12 cellular contexts compared by ENCODE assay signal in the genomic region with DNA sequence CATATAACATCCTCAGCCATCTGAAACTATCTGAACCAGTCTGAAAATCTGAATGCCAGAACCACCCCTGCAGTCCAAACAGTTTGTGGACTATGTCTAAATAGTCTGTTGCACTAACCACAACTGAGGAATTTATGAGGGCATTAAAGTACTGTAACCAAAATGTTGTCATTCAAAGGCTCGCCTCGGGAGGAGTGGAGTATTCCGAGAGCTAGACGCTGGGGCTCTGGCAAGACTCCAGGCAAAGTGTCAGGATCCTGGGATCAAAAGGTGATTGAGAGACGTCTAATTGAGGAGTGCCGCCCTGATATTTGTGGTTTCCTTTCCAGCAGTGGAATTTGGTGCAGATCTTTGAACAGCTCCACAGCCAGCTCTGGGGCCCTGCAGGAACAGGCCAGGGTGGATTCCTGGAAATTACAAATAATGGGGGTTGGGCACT.
DNase-seq lines count a peak whose midpoint lies in the region; ATAC-seq, FAIRE-seq and TF ChIP-seq lines count a peak whose summit lies in the region.
"Had no signal": no experiment of that assay in that cellular context is flagged by ENCODE, and none has a peak within 500 bp of the region (broad histone marks: within the 10 kb centered on the region; RNA-seq: fewer than 3 reads in every experiment).

No MANE protein-coding gene starts in this region.

- H3K4ac ChIP-seq in H1 (replicated peaks; ENCODE audit: insufficient read length, low read depth, low read length): no peak overlapping the region

- H3K36me3 ChIP-seq in ACC112 (ENCODE audit: insufficient read depth, low read length): no peaks in the 10 kb centered on the region
- no peaks in the 10 kb centered on the region for H3K36me3 ChIP-seq in H1 (ENCODE audit: control insufficient read depth in 2 of 4, insufficient read depth in 4 of 4, low read length in 3 of 4)
- no peaks in the 10 kb centered on the region for H3K36me3 ChIP-seq in muscle layer of colon (ENCODE audit: insufficient read depth, low read length)

- H3K4me3 ChIP-seq in ACC112 (ENCODE audit: low read depth, low read length) (no peak overlapping the region), H1 (ENCODE audit: extremely low read depth in 1 of 4, insufficient read depth in 2 of 4, low read depth in 3 of 4, low read length in 4 of 4) (no peak overlapping the region), muscle layer of colon (ENCODE audit: low read depth in 1 of 2, low read length in 2 of 2) (peak overlapping the region in 1 of 2 donors; percentile 36)

- H3K56ac ChIP-seq in H1 (replicated peaks; ENCODE audit: insufficient read length, low read depth, low read length): no peak overlapping the region

- H3K4me1 ChIP-seq in ACC112 (ENCODE audit: control insufficient read depth, insufficient read depth, low read length, unreplicated experiment) (peaks cover 10% of the 10 kb centered on the region), H1 (replicated peaks in 1 of 4; ENCODE audit: control insufficient read depth in 3 of 4, insufficient read depth in 4 of 4, low read length in 3 of 4) (no peaks in the 10 kb centered on the region; a peak in 1 of 7 replicates), muscle layer of colon (ENCODE audit: insufficient read depth, low read length) (peaks cover 29% of the 10 kb centered on the region)

- H2AFZ ChIP-seq in ACC112 (ENCODE audit: low read length, unreplicated experiment): peak overlapping the region; percentile 3
- peak overlapping the region; percentile 88; the same call in 1 of the 2 replicates for H2AFZ ChIP-seq in H1 (ENCODE audit: low read length)

- no peak for TF ChIP-seq EP300 in H1 (IDR thresholded peaks at IDR 0.05; ENCODE audit: borderline replicate concordance in 1 of 2, low read depth in 2 of 2, low read length in 2 of 2)

- H4K8ac ChIP-seq in H1 (ENCODE audit: extremely low read depth, insufficient read depth, low read length): no peak overlapping the region; the same call in 1 of the 2 replicates

- H3K79me1 ChIP-seq in H1 (ENCODE audit: low read depth, low read length): no peaks in the 10 kb centered on the region

- H3K27me3 ChIP-seq in ACC112 (ENCODE audit: insufficient read depth, low read length): no peaks in the 10 kb centered on the region
- no peaks in the 10 kb centered on the region for H3K27me3 ChIP-seq in H1 (replicated peaks in 1 of 4; ENCODE audit: control insufficient read depth in 3 of 4, extremely low read depth in 1 of 4, insufficient read depth in 3 of 4, low read length in 3 of 4)
- no peaks in the 10 kb centered on the region for H3K27me3 ChIP-seq in muscle layer of colon (ENCODE audit: control insufficient read depth in 1 of 2, insufficient read depth in 2 of 2, low read length in 2 of 2)

- CTCF ChIA-PET in H1 (lab: Charles Lee; ENCODE audit: partially characterized antibody): interaction anchor here (0.8 to 1.0 kb wide), 2 partner anchors 23 to 140 kb away, joined by 3 to 8 read pairs; no protein-coding TSS in a partner anchor

- no peak for FAIRE-seq in H1 (lab: Jason Lieb, UNC)

- H2BK120ac ChIP-seq in H1 (replicated peaks; ENCODE audit: low read depth, low read length): no peak overlapping the region

- H3K79me2 ChIP-seq in ACC112 (ENCODE audit: control insufficient read depth, insufficient read depth, low read length, unreplicated experiment): no peaks in the 10 kb centered on the region
- H3K79me2 ChIP-seq in H1 (ENCODE audit: control insufficient read depth in 1 of 2, insufficient read depth in 2 of 2, low read length in 2 of 2): no peaks in the 10 kb centered on the region

- no peak overlapping the region for H3K18ac ChIP-seq in H1 (ENCODE audit: extremely low read depth, low read length)

- H2BK15ac ChIP-seq in H1 (ENCODE audit: low read length): no peak overlapping the region

- DNase-seq in HS-27A (ENCODE audit: low read depth) (peak; percentile 19), H1 (ENCODE audit: low read depth in 1 of 2, low spot score in 2 of 2) (no peak), DMS114 treated with DMSO at 0.1 percent for 48 hours (lab: John Stamatoyannopoulos, UW; ENCODE audit: unreplicated experiment) (no peak), HuH-7.5 (ENCODE audit: low spot score) (no peak), NCI-H128 (lab: John Stamatoyannopoulos, UW; ENCODE audit: unreplicated experiment) (no peak)
- DNase-seq: activated CD4-positive, alpha-beta T cell treated with anti-CD3 and anti-CD28 coated beads, Interleukin-2, amount 10 ng/mL, durations not matched to agents 24 days and 14 days; foreskin melanocyte; NCI-H187 treated with DMSO at 0.1 percent for 48 hours had no signal

- no peak overlapping the region for H2BK20ac ChIP-seq in H1 (ENCODE audit: low read length)

- H4K20me1 ChIP-seq in H1 (replicated peaks in 1 of 2; ENCODE audit: control insufficient read depth in 1 of 2, insufficient read depth in 2 of 2, low read length in 2 of 2): no peaks in the 10 kb centered on the region

- no peak overlapping the region for H2BK12ac ChIP-seq in H1 (ENCODE audit: low read depth, low read length)

- H3K9ac ChIP-seq in H1 (replicated peaks in 1 of 4; ENCODE audit: extremely low read depth in 1 of 4, low read depth in 3 of 4, low read length in 3 of 4): no peak overlapping the region
- H3K9ac ChIP-seq in muscle layer of colon (ENCODE audit: low read length): no peak overlapping the region

- H3K23me2 ChIP-seq in H1 (ENCODE audit: low read depth, low read length): no peaks in the 10 kb centered on the region

- POLR2A ChIA-PET in H1 (lab: Charles Lee; ENCODE audit: partially characterized antibody): no interaction called here

- H3K9me3 ChIP-seq in H1 (ENCODE audit: insufficient read depth in 2 of 2, low read depth in 1 of 2, low read length in 1 of 2) (no peaks in the 10 kb centered on the region), muscle layer of colon (ENCODE audit: low read length) (no peaks in the 10 kb centered on the region)

- no peak overlapping the region for H4K5ac ChIP-seq in H1 (ENCODE audit: insufficient read length, low read depth, low read length)

- no peak for TF ChIP-seq RAD21 in H1 (IDR thresholded peaks at IDR 0.05 in 1 of 2, conservative IDR thresholded peaks at IDR 0.05 in 1 of 2; ENCODE audit: low read depth in 2 of 2, low read length in 2 of 2)

- H3K4me2 ChIP-seq in H1 (ENCODE audit: insufficient read depth in 1 of 2, low read depth in 2 of 2, low read length in 2 of 2): no peak overlapping the region

- no peak overlapping the region for H3K23ac ChIP-seq in H1 (ENCODE audit: insufficient read length)

- 85% methylated on average over 6 of the region's 6 CpGs; no CpG with 5 or more reads in 1 of the 2 experiments for WGBS in H1 (ENCODE audit: extremely low coverage in 1 of 2, insufficient coverage in 1 of 2, insufficient read length in 1 of 2, insufficient replicate concordance in 2 of 2, low coverage in 1 of 2, low lambda C conversion rate in 2 of 2, missing lambda C conversion rate in 1 of 2), 2 experiments

- ATAC-seq in HG03135 (IDR thresholded peaks at IDR 0.05; ENCODE audit: unreplicated experiment): no peak
- ATAC-seq: natural killer cell treated with Interleukin-12 subunit alpha and Interleukin-12 subunit beta and Interleukin-15 and Interleukin-18, amount 100 ng/mL, for 72 hours had no signal

- H3K27ac ChIP-seq in ACC112 (ENCODE audit: low read depth, low read length) (no peak overlapping the region), H1 (ENCODE audit: low read depth, low read length) (no peak overlapping the region), muscle layer of colon (ENCODE audit: low read depth, low read length) (peak overlapping the region; percentile 46)

- TF ChIP-seq POLR2A in H1 (IDR thresholded peaks at IDR 0.05; ENCODE audit: control extremely low read depth in 1 of 2, low read depth in 2 of 2, low read length in 2 of 2): no peak

- no peak overlapping the region for H2AK5ac ChIP-seq in H1 (ENCODE audit: low read depth, low read length)

- TF ChIP-seq CTCF in H1 (IDR thresholded peaks at IDR 0.05; ENCODE audit: control extremely low read depth in 1 of 3, insufficient read depth in 1 of 3, low read depth in 1 of 3, low read length in 3 of 3): no peak

- no peak overlapping the region for H2BK5ac ChIP-seq in H1 (ENCODE audit: low read depth, low read length)

- H4K91ac ChIP-seq in H1 (replicated peaks; ENCODE audit: insufficient read length, low read length): no peak overlapping the region

- no peak overlapping the region for H3K14ac ChIP-seq in H1 (ENCODE audit: insufficient read length)

TF ChIP-seq in H1, 55 proteins besides CTCF, POLR2A, EP300 and RAD21:
- TF ChIP-seq, protein P1, sequence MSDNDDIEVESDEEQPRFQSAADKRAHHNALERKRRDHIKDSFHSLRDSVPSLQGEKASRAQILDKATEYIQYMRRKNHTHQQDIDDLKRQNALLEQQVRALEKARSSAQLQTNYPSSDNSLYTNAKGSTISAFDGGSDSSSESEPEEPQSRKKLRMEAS (IDR thresholded peaks at IDR 0.05): no peak
- TF ChIP-seq RFX5 (IDR thresholded peaks at IDR 0.05; ENCODE audit: borderline replicate concordance, low read depth, low read length) (no peak), ZNF274 (IDR thresholded peaks at IDR 0.05; ENCODE audit: borderline replicate concordance, extremely low read depth, low read length) (no peak), SIX5 (IDR thresholded peaks at IDR 0.05; ENCODE audit: low read depth, low read length) (no peak), TCF12 (IDR thresholded peaks at IDR 0.05; ENCODE audit: low read depth, low read length) (no peak), TAF7 (optimal IDR thresholded peaks at IDR 0.05; ENCODE audit: borderline replicate concordance, low read depth, low read length) (peak; percentile 14)
